3 cellular contexts compared by ENCODE assay signal in genomic region chr5:107658528-107658927, GRCh38.
TF ChIP-seq lines count a peak whose summit lies in the region.

No MANE protein-coding gene starts in this region.

TF ChIP-seq in A549, 52 proteins besides CTCF, POLR2A, EP300 and RAD21:
- TF ChIP-seq RNF2 (IDR thresholded peaks at IDR 0.05; ENCODE audit: borderline replicate concordance, low read depth) (no peak), KDM5A (IDR thresholded peaks at IDR 0.05) (no peak), ZFP36 (IDR thresholded peaks at IDR 0.05; ENCODE audit: borderline replicate concordance, partially characterized antibody) (no peak), HMGXB4 (CRISPR knock-in tag; IDR thresholded peaks at IDR 0.05; ENCODE audit: borderline replicate concordance) (no peak), GATA3 (IDR thresholded peaks at IDR 0.05; ENCODE audit: borderline replicate concordance) (no peak), PBX3 (IDR thresholded peaks at IDR 0.05) (no peak), MAX (IDR thresholded peaks at IDR 0.05) (no peak), BHLHE40 (IDR thresholded peaks at IDR 0.05; ENCODE audit: low read depth, low read length) (no peak), NFE2L2 (conservative IDR thresholded peaks at IDR 0.05; ENCODE audit: low read length) (no peak), USF2 (IDR thresholded peaks at IDR 0.05) (no peak), MYC (IDR thresholded peaks at IDR 0.05; ENCODE audit: borderline replicate concordance, low read length) (no peak), CHD2 (IDR thresholded peaks at IDR 0.05; ENCODE audit: low read length, partially characterized antibody) (no peak)

TF ChIP-seq in HEK293, 187 proteins besides CTCF, POLR2A, EP300 and RAD21:
- TF ChIP-seq ZBTB17 (tag by site-specific recombination; IDR thresholded peaks at IDR 0.05): peak; percentile 39; the same call in 1 of the 2 replicates
- no peak for TF ChIP-seq ZNF473 (tag by site-specific recombination; IDR thresholded peaks at IDR 0.05)

TF ChIP-seq in GM12878, 131 proteins besides CTCF, POLR2A, EP300 and RAD21 (continued from another document):
- TF ChIP-seq RUNX3 (IDR thresholded peaks at IDR 0.05; ENCODE audit: low read length) (no peak), SKIL (IDR thresholded peaks at IDR 0.05; ENCODE audit: low read depth, poor library complexity, severe bottlenecking) (no peak), TARDBP (IDR thresholded peaks at IDR 0.05; ENCODE audit: borderline replicate concordance) (no peak), CHD1 (IDR thresholded peaks at IDR 0.05; ENCODE audit: low read depth, low read length) (no peak), TAF1 (IDR thresholded peaks at IDR 0.05; ENCODE audit: borderline replicate concordance, low read depth, low read length) (no peak), IRF3 (IDR thresholded peaks at IDR 0.05) (no peak), HDAC2 (IDR thresholded peaks at IDR 0.05) (no peak), USF2 (IDR thresholded peaks at IDR 0.05; ENCODE audit: borderline replicate concordance, low read depth, low read length) (no peak), ETV6 (conservative IDR thresholded peaks at IDR 0.05 in 1 of 2, IDR thresholded peaks at IDR 0.05 in 1 of 2; ENCODE audit: borderline replicate concordance in 1 of 2, low read depth in 1 of 2) (no peak), MEF2B (IDR thresholded peaks at IDR 0.05; ENCODE audit: partially characterized antibody, poor library complexity, severe bottlenecking) (no peak), SMC3 (IDR thresholded peaks at IDR 0.05; ENCODE audit: borderline replicate concordance, low read length) (no peak)
